1 cellular context compared by ENCODE assay signal in the genomic region with DNA sequence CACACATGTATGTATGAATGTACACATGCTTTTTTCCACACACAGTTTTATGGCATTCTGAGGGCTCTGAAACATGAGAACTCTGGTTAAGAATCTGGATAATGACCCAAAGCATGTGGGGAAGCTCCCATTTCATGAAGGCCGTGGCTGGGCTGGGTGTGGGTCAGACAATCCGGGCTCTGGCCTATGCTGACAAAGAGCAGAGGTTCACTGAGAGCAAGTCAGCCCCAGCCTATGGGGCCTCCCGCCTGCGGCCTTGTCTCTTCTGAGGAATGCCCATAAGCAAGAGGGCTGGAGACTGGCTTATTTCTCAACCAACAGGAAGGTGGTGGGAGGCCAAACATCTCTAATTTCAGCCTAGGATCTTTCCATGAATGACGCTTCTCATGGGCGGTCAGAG.
TF ChIP-seq lines count a peak whose summit lies in the region.

No MANE protein-coding gene starts in this region.

TF ChIP-seq in HepG2, 621 proteins besides CTCF, POLR2A, EP300 and RAD21:
- no peak for TF ChIP-seq ZNF552 (CRISPR knock-in tag; IDR thresholded peaks at IDR 0.05; ENCODE audit: borderline replicate concordance)
- TF ChIP-seq, protein P1, sequence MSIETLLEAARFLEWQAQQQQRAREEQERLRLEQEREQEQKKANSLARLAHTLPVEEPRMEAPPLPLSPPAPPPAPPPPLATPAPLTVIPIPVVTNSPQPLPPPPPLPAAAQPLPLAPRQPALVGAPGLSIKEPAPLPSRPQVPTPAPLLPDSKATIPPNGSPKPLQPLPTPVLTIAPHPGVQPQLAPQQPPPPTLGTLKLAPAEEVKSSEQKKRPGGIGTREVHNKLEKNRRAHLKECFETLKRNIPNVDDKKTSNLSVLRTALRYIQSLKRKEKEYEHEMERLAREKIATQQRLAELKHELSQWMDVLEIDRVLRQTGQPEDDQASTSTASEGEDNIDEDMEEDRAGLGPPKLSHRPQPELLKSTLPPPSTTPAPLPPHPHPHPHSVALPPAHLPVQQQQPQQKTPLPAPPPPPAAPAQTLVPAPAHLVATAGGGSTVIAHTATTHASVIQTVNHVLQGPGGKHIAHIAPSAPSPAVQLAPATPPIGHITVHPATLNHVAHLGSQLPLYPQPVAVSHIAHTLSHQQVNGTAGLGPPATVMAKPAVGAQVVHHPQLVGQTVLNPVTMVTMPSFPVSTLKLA (IDR thresholded peaks at IDR 0.05), result peak; percentile 84
TF ChIP-seq in HepG2: peak in this region for 1.
